ENCODE assay signal across 8 cellular contexts in the genomic region with DNA sequence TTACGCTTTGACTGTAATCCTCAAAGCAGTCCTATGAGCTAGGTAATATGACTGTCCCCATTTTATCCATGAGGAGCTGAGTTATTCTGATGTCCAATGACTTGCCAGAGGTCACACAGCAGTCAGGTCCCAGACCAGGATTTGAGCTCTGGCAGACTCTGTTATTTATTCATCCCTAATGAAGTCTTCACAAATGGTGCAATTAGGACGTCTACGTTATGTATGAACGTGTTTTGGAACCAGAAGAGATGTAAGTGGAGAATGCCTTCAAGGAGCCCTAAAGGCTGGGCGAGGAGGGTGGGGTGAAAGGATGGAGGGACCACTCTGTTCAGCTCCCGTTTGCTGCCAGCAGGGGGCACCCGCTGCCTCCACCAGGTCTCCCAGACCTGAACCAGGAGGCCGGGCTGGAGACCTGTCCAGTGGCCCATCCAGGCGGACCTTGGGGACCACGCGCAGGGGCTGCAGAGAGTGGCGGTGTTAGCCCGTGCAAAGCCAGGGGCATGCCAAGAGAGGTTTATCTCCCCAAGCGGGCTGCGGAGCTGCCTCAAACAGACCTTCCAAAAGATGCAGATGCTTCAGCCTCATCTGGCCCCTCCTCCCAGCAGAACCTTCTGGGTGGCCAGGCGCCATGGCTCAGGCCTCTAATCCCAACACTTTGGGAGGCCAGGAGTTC.
DNase-seq lines count a peak whose midpoint lies in the region; TF ChIP-seq lines count a peak whose summit lies in the region.

No MANE protein-coding gene starts in this region.

- TF ChIP-seq CTCF in astrocyte of the spinal cord (IDR thresholded peaks at IDR 0.05; ENCODE audit: low read depth, low read length), result peak; percentile 96

- no peak overlapping the region for H3K4me3 ChIP-seq in astrocyte of the spinal cord (ENCODE audit: low read depth, low read length)

- peak; percentile 12 to 56 for DNase-seq in NCI-H446 (lab: John Stamatoyannopoulos, UW)
- DNase-seq in NCI-H446 treated with DMSO at 0.1 percent for 48 hours (lab: John Stamatoyannopoulos, UW), result no peak
- DNase-seq in NCI-H128 (lab: John Stamatoyannopoulos, UW; ENCODE audit: unreplicated experiment), result peak; percentile 13
- DNase-seq in UCSD-AML1 (lab: John Stamatoyannopoulos, UW; ENCODE audit: unreplicated experiment), result peak; percentile 83
- peak; percentile 42 for DNase-seq in astrocyte of the spinal cord (ENCODE audit: low read depth, low spot score)
- peak; percentile 93 for DNase-seq in iPS-NIHi7 (ENCODE audit: extremely low spot score)
- peak; percentile 29 to 70 for DNase-seq in stimulated activated CD4-positive, alpha-beta T cell treated with anti-CD3 and anti-CD28 coated beads, Interleukin-1b, Interleukin-23, amount 100 ng/mL, for 1 hour (ENCODE audit: low read depth in 2 of 2)
- DNase-seq in NCI-H2107 treated with DMSO at 0.1 percent for 48 hours (lab: John Stamatoyannopoulos, UW; ENCODE audit: unreplicated experiment), result no peak

- in situ Hi-C loops in astrocyte of the spinal cord (cut with HindIII; ENCODE audit: low sequenced_read_pairs), result no loop called here

Comparison
In these comparisons a context has a peak if more than half of its experiments do, and no peak if none do; other contexts are left out.
1. DNase-seq: peak in NCI-H446 (2 of 2), NCI-H128 (single experiment), UCSD-AML1 (single experiment), astrocyte of the spinal cord (single experiment), iPS-NIHi7 (single experiment) and stimulated activated CD4-positive, alpha-beta T cell treated with anti-CD3 and anti-CD28 coated beads, Interleukin-1b, Interleukin-23, amount 100 ng/mL, for 1 hour (2 of 2); none in NCI-H446 treated with DMSO at 0.1 percent for 48 hours (single experiment) and NCI-H2107 treated with DMSO at 0.1 percent for 48 hours (single experiment).